Comparison of ENCODE assay signal across 19 cellular contexts in genomic region chr11:47914743-47915142, GRCh38.
DNase-seq lines count a peak whose midpoint lies in the region; ATAC-seq, FAIRE-seq and TF ChIP-seq lines count a peak whose summit lies in the region.
"Had no signal": no experiment of that assay in that cellular context is flagged by ENCODE, and none has a peak within 500 bp of the region (broad histone marks: within the 10 kb centered on the region; RNA-seq: fewer than 3 reads in every experiment).

No MANE protein-coding gene starts in this region.

- H3K4me3 ChIP-seq in A673 (ENCODE audit: low read depth, low read length, poor library complexity, severe bottlenecking) (no peak overlapping the region), lower lobe of right lung (no peak overlapping the region)
- H3K4me3 ChIP-seq: colonic mucosa, left lung, right atrium auricular region had no signal

- FAIRE-seq in GM12892 (lab: Jason Lieb, UNC) = no peak
- FAIRE-seq: TTC549 had no signal

- no peak for TF ChIP-seq CTCF in A673 (conservative IDR thresholded peaks at IDR 0.05; ENCODE audit: low read depth, low read length)
- no peak for TF ChIP-seq CTCF in lower lobe of right lung (IDR thresholded peaks at IDR 0.05)

- CTCF ChIA-PET in A673 (lab: Charles Lee) (no interaction called here), HEK293T (lab: Yijun Ruan, JAX) (no interaction called here)

- H3K9me3 ChIP-seq in A673 (ENCODE audit: low read depth, low read length, poor library complexity, severe bottlenecking) (no peaks in the 10 kb centered on the region), lower lobe of right lung (no peaks in the 10 kb centered on the region)
- H3K9me3 ChIP-seq: colonic mucosa, left lung, right atrium auricular region had no signal

- BruUV-seq in A673 (replicated peaks; lab: Mats Ljungman, UMichigan) = no TSS peak

- no peak for TF ChIP-seq POLR2A in GM12892 (IDR thresholded peaks at IDR 0.05; ENCODE audit: low read depth, low read length)

- H3K4me1 ChIP-seq in A673 (ENCODE audit: insufficient read depth, low read length, poor library complexity, severe bottlenecking) = peaks cover 26% of the 10 kb centered on the region
- H3K4me1 ChIP-seq in lower lobe of right lung = peaks cover 51% of the 10 kb centered on the region
- H3K4me1 ChIP-seq: colonic mucosa had no signal

- in situ Hi-C loops in G401 (cut with HindIII; ENCODE audit: low sequenced_read_pairs) = no loop called here

- ATAC-seq in SK-N-SH treated with all-trans-retinoic acid at 6 μM for 48 hours = no peak
- ATAC-seq in lower lobe of right lung = no peak
- ATAC-seq in HG03571 (IDR thresholded peaks at IDR 0.05; ENCODE audit: unreplicated experiment) = no peak
- ATAC-seq: activated naive CD8-positive, alpha-beta T cell treated with anti-CD3 and anti-CD28 coated beads, Interleukin-2, amount 50 U/mL, for 24 hours; left lung had no signal

- H3K27me3 ChIP-seq in A673 (replicated peaks; ENCODE audit: insufficient read depth, low read depth, low read length, poor library complexity) (no peaks in the 10 kb centered on the region), lower lobe of right lung (ENCODE audit: low read depth) (no peaks in the 10 kb centered on the region)
- H3K27me3 ChIP-seq: colonic mucosa, left lung, right atrium auricular region had no signal

- DNase-seq in A673 (ENCODE audit: low spot score) (peak; percentile 90), HEK293T (ENCODE audit: extremely low spot score) (no peak), lower lobe of right lung (no peak), NK-92 (lab: John Stamatoyannopoulos, UW; ENCODE audit: unreplicated experiment) (no peak), GM12892 (ENCODE audit: insufficient read length) (no peak), G401 (ENCODE audit: low spot score) (no peak)
- DNase-seq: ACHN, DMS153, KG1, left lung, NCI-H2029, NCI-H526, occipital lobe had no signal

- intact Hi-C loops in A673 (cut with micrococcal nuclease; ENCODE audit: unreplicated experiment) (no loop called here), lower lobe of right lung (cut with DNase I) (no loop called here)

- POLR2A ChIA-PET in A673 (lab: Charles Lee; ENCODE audit: low non-redundant PET) = no interaction called here
- POLR2A ChIA-PET in HEK293T (lab: Yijun Ruan, JAX) = no interaction called here

- H3K36me3 ChIP-seq in A673 (ENCODE audit: insufficient read depth, low read length, poor library complexity, severe bottlenecking) = no peaks in the 10 kb centered on the region
- no peaks in the 10 kb centered on the region for H3K36me3 ChIP-seq in lower lobe of right lung
- H3K36me3 ChIP-seq: colonic mucosa, left lung, right atrium auricular region had no signal

- H3K27ac ChIP-seq in A673 (ENCODE audit: low read depth, low read length, poor library complexity, severe bottlenecking) (no peak overlapping the region), lower lobe of right lung (peak overlapping the region; percentile 88)
- H3K27ac ChIP-seq: colonic mucosa, right atrium auricular region had no signal

TF ChIP-seq in HEK293T, 16 proteins besides CTCF, POLR2A, EP300 and RAD21:
- TF ChIP-seq FOXM1 (IDR thresholded peaks at IDR 0.05; ENCODE audit: borderline replicate concordance) (no peak), PKNOX1 (IDR thresholded peaks at IDR 0.05) (peak; percentile 21; the same call in 1 of the 2 replicates)
TF ChIP-seq in HEK293T: peak in this region for 1.

TF ChIP-seq in SK-N-SH treated with all-trans-retinoic acid at 6 μM for 48 hours, 23 proteins besides CTCF, POLR2A, EP300 and RAD21:
- TF ChIP-seq OSR1 (CRISPR knock-in tag; IDR thresholded peaks at IDR 0.05) = no peak
- peak; percentile 70; the same call in 1 of the 2 replicates for TF ChIP-seq SNAI2 (CRISPR knock-in tag; IDR thresholded peaks at IDR 0.05)
- TF ChIP-seq ISL1 (CRISPR knock-in tag; IDR thresholded peaks at IDR 0.05) = peak; percentile 80
- peak; percentile 63 for TF ChIP-seq TSHZ2 (CRISPR knock-in tag; IDR thresholded peaks at IDR 0.05)
- peak; percentile 70 for TF ChIP-seq TCF4 (CRISPR knock-in tag; IDR thresholded peaks at IDR 0.05; ENCODE audit: borderline replicate concordance)
TF ChIP-seq in SK-N-SH treated with all-trans-retinoic acid at 6 μM for 48 hours: peak in this region for 4.
